14 cellular contexts compared by ENCODE assay signal in genomic region chr2:65380243-65380642, GRCh38.
"Had no signal": no experiment of that assay in that cellular context is flagged by ENCODE, and none has a peak within 500 bp of the region (broad histone marks: within the 10 kb centered on the region; RNA-seq: fewer than 3 reads in every experiment).

No MANE protein-coding gene starts in this region.

- H3K4me3 ChIP-seq: left lung, tibial artery had no signal

- H3K27me3 ChIP-seq: brain microvascular endothelial cell, left lung, tibial artery had no signal

- H3K27ac ChIP-seq: brain microvascular endothelial cell, left lung, tibial artery had no signal

- H3K36me3 ChIP-seq: brain microvascular endothelial cell, left lung, tibial artery had no signal

- H3K9me3 ChIP-seq: left lung, tibial artery had no signal

- DNase-seq: activated effector memory CD4-positive, alpha-beta T cell treated with anti-CD3 and anti-CD28 coated beads, Interleukin-2, amount 50 U/mL, for 16 hours; activated T-cell treated with anti-CD3 and anti-CD28 coated beads, Interleukin-2, amount 50 U/mL, for 24 hours; amniotic stem cell; brain microvascular endothelial cell; cerebellar nuclear complex; dermis blood vessel endothelial cell; endodermal cell; glutamatergic neuron; immature natural killer cell; left lung; nephron progenitor cell; tibial artery had no signal

- ATAC-seq: activated CD4-positive, CD25-positive, alpha-beta regulatory T cell treated with anti-CD3 and anti-CD28 coated beads, Interleukin-2, amount 50 U/mL, for 24 hours; activated naive CD4-positive, alpha-beta T cell treated with anti-CD3 and anti-CD28 coated beads, Interleukin-2, amount 50 U/mL, for 72 hours; left lung had no signal
